ENCODE assay signal across 8 cellular contexts in the genomic region with DNA sequence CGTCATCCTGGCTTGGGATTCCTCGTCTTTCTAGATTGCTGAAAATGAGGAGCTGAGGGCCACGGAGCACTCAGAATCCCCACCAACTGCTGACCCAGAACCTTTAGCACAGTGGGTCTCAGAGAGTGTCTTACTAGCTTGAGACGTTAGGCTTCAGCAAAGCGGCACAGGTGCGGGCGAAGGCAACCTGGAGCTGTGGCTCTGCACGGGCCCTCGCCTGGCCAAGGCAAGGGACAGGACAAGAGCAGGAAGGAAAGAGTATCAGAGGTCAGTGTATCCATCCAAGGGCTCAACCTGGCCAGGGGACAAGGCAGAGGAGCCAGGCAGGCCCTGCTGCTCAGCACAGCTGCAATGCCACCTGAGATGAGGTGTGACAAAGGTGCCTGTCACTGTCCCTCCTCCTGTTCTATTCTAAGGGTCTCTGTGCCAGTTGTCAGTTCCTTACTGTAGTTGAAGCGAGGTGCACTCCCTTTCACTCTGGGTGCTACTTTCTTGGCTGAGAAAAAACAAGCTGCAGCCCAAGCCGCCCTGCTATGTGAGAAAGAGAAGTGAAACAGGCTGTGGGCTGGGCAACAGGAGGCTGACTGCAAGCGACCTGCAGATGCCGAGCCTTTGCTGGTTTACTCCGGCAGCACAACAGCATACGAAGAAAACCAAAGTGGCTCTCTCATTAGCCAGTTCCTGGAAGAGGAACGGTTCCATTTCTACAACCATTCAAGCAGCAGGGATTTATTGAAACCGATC. TPM values are rescaled to one million over a fixed set of nuclear protein-coding genes. Genes with fewer than 3 reads are reported as not detected.
DNase-seq lines count a peak whose midpoint lies in the region; ATAC-seq lines count a peak whose summit lies in the region.

No MANE protein-coding gene starts in this region.

- POLR2A ChIA-PET in activated CD4-positive, alpha-beta T cell treated with anti-CD3 and anti-CD28 coated beads for 36 hours (lab: Charles Lee), result interaction anchor here (0.6 to 0.7 kb wide), 4 partner anchors 10 to 151 kb away, joined by 3 to 11 read pairs (median 3); partner anchors contain the start of gene KDM7A
- POLR2A ChIA-PET in activated CD4-positive, alpha-beta memory T cell treated with anti-CD3 and anti-CD28 coated beads for 36 hours (lab: Charles Lee), result interaction anchor here (0.8 to 1.4 kb wide), 4 partner anchors 19 to 43 kb away, joined by 4 to 9 read pairs (median 6); partner anchors contain the start of gene KDM7A
- POLR2A ChIA-PET in naive thymus-derived CD8-positive, alpha-beta T cell (lab: Charles Lee), result interaction anchor here (0.5 to 2.9 kb wide), 5 partner anchors 20 to 175 kb away, joined by 3 to 9 read pairs (median 5); partner anchors contain the start of gene KDM7A

- H3K9me3 Mint-ChIP-seq in activated CD4-positive, alpha-beta T cell treated with anti-CD3 and anti-CD28 coated beads for 36 hours (ENCODE audit: low read depth), result no peaks in the 10 kb centered on the region
- no peaks in the 10 kb centered on the region for H3K9me3 Mint-ChIP-seq in activated CD4-positive, alpha-beta memory T cell treated with anti-CD3 and anti-CD28 coated beads for 36 hours
- H3K9me3 Mint-ChIP-seq in naive thymus-derived CD8-positive, alpha-beta T cell, result no peaks in the 10 kb centered on the region

- peaks cover 80% of the 10 kb centered on the region for H3K4me1 Mint-ChIP-seq in activated CD4-positive, alpha-beta T cell treated with anti-CD3 and anti-CD28 coated beads for 36 hours
- peaks cover 86% of the 10 kb centered on the region for H3K4me1 Mint-ChIP-seq in activated CD4-positive, alpha-beta memory T cell treated with anti-CD3 and anti-CD28 coated beads for 36 hours (ENCODE audit: low read depth)
- peaks cover 8 to 73% (median 20%) of the 10 kb centered on the region in 4 donors for H3K4me1 Mint-ChIP-seq in naive thymus-derived CD8-positive, alpha-beta T cell

- peak; percentile 62 for ATAC-seq in activated CD4-positive, alpha-beta T cell treated with anti-CD3 and anti-CD28 coated beads for 36 hours
- peak; percentile 82 for ATAC-seq in HG03139 (IDR thresholded peaks at IDR 0.05; ENCODE audit: unreplicated experiment)
- ATAC-seq in naive thymus-derived CD8-positive, alpha-beta T cell, result peak in 1 of 2 donors; percentile 72

- peak overlapping the region; percentile 2 for H3K4me3 Mint-ChIP-seq in activated CD4-positive, alpha-beta T cell treated with anti-CD3 and anti-CD28 coated beads for 36 hours
- peak overlapping the region; percentile 38 for H3K4me3 Mint-ChIP-seq in activated CD4-positive, alpha-beta memory T cell treated with anti-CD3 and anti-CD28 coated beads for 36 hours
- H3K4me3 Mint-ChIP-seq in naive thymus-derived CD8-positive, alpha-beta T cell, result peak overlapping the region in 5 of 10 donors; percentile 19 to 65 (median 40)

- no peaks in the 10 kb centered on the region for H3K27me3 Mint-ChIP-seq in activated CD4-positive, alpha-beta T cell treated with anti-CD3 and anti-CD28 coated beads for 36 hours
- H3K27me3 Mint-ChIP-seq in activated CD4-positive, alpha-beta memory T cell treated with anti-CD3 and anti-CD28 coated beads for 36 hours, result no peaks in the 10 kb centered on the region
- H3K27me3 Mint-ChIP-seq in naive thymus-derived CD8-positive, alpha-beta T cell, result peaks cover 0 to 7% (median 0%) of the 10 kb centered on the region in 5 donors

- CTCF ChIA-PET in activated CD4-positive, alpha-beta T cell treated with anti-CD3 and anti-CD28 coated beads for 36 hours (lab: Charles Lee), result interaction anchor here (0.8 kb wide), 1 partner anchor 32 kb away, joined by 4 read pairs; no protein-coding TSS in a partner anchor
- CTCF ChIA-PET in activated CD4-positive, alpha-beta memory T cell treated with anti-CD3 and anti-CD28 coated beads for 36 hours (lab: Charles Lee), result interaction anchor here (1.0 kb wide), 1 partner anchor 43 kb away, joined by 3 read pairs; no protein-coding TSS in a partner anchor

- peak; percentile 83 for DNase-seq in activated CD4-positive, alpha-beta T cell treated with anti-CD3 and anti-CD28 coated beads for 36 hours
- no peak for DNase-seq in activated CD4-positive, alpha-beta T cell treated with anti-CD3 and anti-CD28 coated beads for 1 hour
- peak; percentile 87 for DNase-seq in activated CD4-positive, alpha-beta memory T cell treated with anti-CD3 and anti-CD28 coated beads for 36 hours
- peak in 2 of 10 donors; percentile 26 to 52 for DNase-seq in naive thymus-derived CD8-positive, alpha-beta T cell
- DNase-seq in OCI-M2 (lab: John Stamatoyannopoulos, UW; ENCODE audit: unreplicated experiment) (no peak), OCI-M1 (lab: John Stamatoyannopoulos, UW) (no peak), islet precursor cell (no peak)

- peak overlapping the region; percentile 88 for H3K27ac Mint-ChIP-seq in activated CD4-positive, alpha-beta T cell treated with anti-CD3 and anti-CD28 coated beads for 36 hours
- peak overlapping the region; percentile 86 for H3K27ac Mint-ChIP-seq in activated CD4-positive, alpha-beta memory T cell treated with anti-CD3 and anti-CD28 coated beads for 36 hours
- H3K27ac Mint-ChIP-seq in naive thymus-derived CD8-positive, alpha-beta T cell, result peak overlapping the region in 8 of 10 donors; percentile 6 to 83 (median 68)

- no peaks in the 10 kb centered on the region for H3K36me3 Mint-ChIP-seq in activated CD4-positive, alpha-beta T cell treated with anti-CD3 and anti-CD28 coated beads for 36 hours (ENCODE audit: low read depth)
- H3K36me3 Mint-ChIP-seq in activated CD4-positive, alpha-beta memory T cell treated with anti-CD3 and anti-CD28 coated beads for 36 hours, result no peaks in the 10 kb centered on the region
- H3K36me3 Mint-ChIP-seq in naive thymus-derived CD8-positive, alpha-beta T cell, result no peaks in the 10 kb centered on the region

- intact Hi-C loops in activated CD4-positive, alpha-beta T cell treated with anti-CD3 and anti-CD28 coated beads for 36 hours (cut with DNase I, micrococcal nuclease), result loop anchor here (5.0 kb wide), 2 partner anchors 33 to 438 kb away; partner anchors contain the start of gene KDM7A (in 1 of the 2)
- intact Hi-C loops in activated CD4-positive, alpha-beta memory T cell treated with anti-CD3 and anti-CD28 coated beads for 36 hours (cut with micrococcal nuclease), result loop anchor here (5.0 kb wide), 3 partner anchors 267 to 528 kb away; partner anchors contain the start of gene MKRN1

RNA-seq across cellular contexts. Expression of gene KDM7A, which starts 33.3 kb away (rescaled TPM):
- total RNA-seq in activated CD4-positive, alpha-beta T cell treated with anti-CD3 and anti-CD28 coated beads for 36 hours, result 10 to 100 TPM; 17.9 to 28.7 TPM
- total RNA-seq in activated CD4-positive, alpha-beta memory T cell treated with anti-CD3 and anti-CD28 coated beads for 36 hours, result 10 to 100 TPM; 23.4 to 24.5 TPM
- total RNA-seq in naive thymus-derived CD8-positive, alpha-beta T cell, result 10 to 100 TPM; 60.7 to 65.4 TPM
- polyA plus RNA-seq in naive thymus-derived CD8-positive, alpha-beta T cell, result 1 to 10 TPM; 3.5 to 4.4 (median 4.3) TPM

Comparison
In these comparisons a context has a peak if more than half of its experiments do, and no peak if none do; other contexts are left out.
1. DNase-seq: peak in activated CD4-positive, alpha-beta T cell treated with anti-CD3 and anti-CD28 coated beads for 36 hours (single experiment) and activated CD4-positive, alpha-beta memory T cell treated with anti-CD3 and anti-CD28 coated beads for 36 hours (single experiment); none in activated CD4-positive, alpha-beta T cell treated with anti-CD3 and anti-CD28 coated beads for 1 hour (single experiment), OCI-M2 (single experiment), OCI-M1 (single experiment) and islet precursor cell (single experiment).
2. Peak in every context shown above with its lines, with median percentiles within 50 percentile points of each other: H3K27ac Mint-ChIP-seq.